ENCODE assay signal across 8 cellular contexts in the genomic region with DNA sequence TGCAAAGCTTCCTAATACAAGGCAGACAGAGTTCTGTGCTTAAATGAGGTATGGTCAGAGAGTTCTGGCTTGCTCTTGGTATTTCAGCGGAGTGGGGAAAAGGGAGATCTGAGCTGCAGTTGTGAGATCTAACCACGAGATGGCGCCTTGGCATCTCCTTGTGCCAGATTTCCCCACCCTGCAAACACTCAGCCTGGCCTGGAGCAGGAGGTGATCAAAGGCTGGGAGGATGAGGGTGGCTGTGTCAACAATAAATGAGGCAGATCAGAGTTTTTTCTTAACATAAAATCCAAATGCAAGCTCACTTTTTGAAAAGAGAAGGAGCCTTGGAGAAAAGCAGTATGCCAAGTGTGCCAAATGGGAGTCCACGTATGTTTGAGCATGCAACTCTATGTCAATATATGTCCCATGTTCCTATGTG. TPM values are rescaled to one million over a fixed set of nuclear protein-coding genes. Genes with fewer than 3 reads are reported as not detected.
DNase-seq lines count a peak whose midpoint lies in the region; ATAC-seq and TF ChIP-seq lines count a peak whose summit lies in the region.

No MANE protein-coding gene starts in this region.

- H3K4me2 ChIP-seq in HCT116 (ENCODE audit: low read length) = no peak overlapping the region

- no peak overlapping the region for H3K27ac Mint-ChIP-seq in activated CD4-positive, alpha-beta memory T cell treated with anti-CD3 and anti-CD28 coated beads, Interleukin-2, amount 10 ng/mL, durations not matched to agents 7 days and 5 days
- no peak overlapping the region for H3K27ac Mint-ChIP-seq in memory B cell
- no peak overlapping the region for H3K27ac Mint-ChIP-seq in stimulated activated memory B cell treated with anti-CD40 and anti-IgM and Interleukin-4, amounts not matched to agents 10 μg/mL and 1 μg/mL and 100 μg/mL, for 72 hours

- TF ChIP-seq RAD21 in HCT116 (IDR thresholded peaks at IDR 0.05; ENCODE audit: low read depth) = peak; percentile 95

- H2AFZ ChIP-seq in HCT116 (ENCODE audit: low read depth, low read length, poor library complexity, severe bottlenecking) = no peak overlapping the region

- peaks cover 9% of the 10 kb centered on the region for H3K4me1 Mint-ChIP-seq in activated CD4-positive, alpha-beta memory T cell treated with anti-CD3 and anti-CD28 coated beads, Interleukin-2, amount 10 ng/mL, durations not matched to agents 7 days and 5 days
- peaks cover 13% of the 10 kb centered on the region for H3K4me1 Mint-ChIP-seq in memory B cell
- H3K4me1 Mint-ChIP-seq in stimulated activated memory B cell treated with anti-CD40 and anti-IgM and Interleukin-4, amounts not matched to agents 10 μg/mL and 1 μg/mL and 100 μg/mL, for 72 hours = peaks cover 20% of the 10 kb centered on the region

- no peak overlapping the region for H3K27ac ChIP-seq in C4-2B
- no peak overlapping the region for H3K27ac ChIP-seq in HCT116 (ENCODE audit: low read depth, low read length)
- H3K27ac ChIP-seq in effector memory CD4-positive, alpha-beta T cell (ENCODE audit: insufficient read depth, low read length, poor library complexity, severe bottlenecking) = no peak overlapping the region

- no peak for TF ChIP-seq POLR2A in HCT116 (IDR thresholded peaks at IDR 0.05; ENCODE audit: borderline replicate concordance, extremely low read depth, insufficient read depth, insufficient read length)

- RAD21 ChIA-PET in HCT116 (lab: Charles Lee; ENCODE audit: low non-redundant PET in 1 of 2, low total read pairs in 2 of 2, uncharacterized antibody in 2 of 2, unreplicated experiment in 2 of 2) = interaction anchor here (0.6 to 1.4 kb wide), 5 partner anchors 77 to 158 kb away, joined by 3 to 5 read pairs (median 3); no protein-coding TSS in a partner anchor

- H4K20me1 ChIP-seq in HCT116 (ENCODE audit: insufficient read depth) = no peaks in the 10 kb centered on the region

- H3K36me3 ChIP-seq in HCT116 (ENCODE audit: control insufficient read depth in 1 of 2, insufficient read depth in 2 of 2, low read length in 2 of 2) = peaks cover 0 to 3% of the 10 kb centered on the region in 2 experiments; a peak in 1 of 4 replicates
- H3K36me3 ChIP-seq in effector memory CD4-positive, alpha-beta T cell (ENCODE audit: control insufficient read depth, insufficient read depth, low read length) = peaks cover 3% of the 10 kb centered on the region

- TF ChIP-seq CTCF in C4-2B (conservative IDR thresholded peaks at IDR 0.05) (peak; percentile 92), HCT116 (IDR thresholded peaks at IDR 0.05 in 2 of 3, conservative IDR thresholded peaks at IDR 0.05 in 1 of 3; ENCODE audit: borderline replicate concordance in 1 of 3, insufficient read depth in 1 of 3, low read depth in 2 of 3, low read length in 2 of 3) (peak; percentile 88 to 90 (median 89))

- no peaks in the 10 kb centered on the region for H3K9me3 ChIP-seq in HCT116 (ENCODE audit: control insufficient read depth in 1 of 2, insufficient read depth in 1 of 2, low read depth in 1 of 2, low read length in 2 of 2)
- no peaks in the 10 kb centered on the region for H3K9me3 ChIP-seq in effector memory CD4-positive, alpha-beta T cell (ENCODE audit: control insufficient read depth, low read length)

- peak; percentile 35 for DNase-seq in HCT116 (ENCODE audit: low read depth, low spot score)
- DNase-seq in NCI-H748 (lab: John Stamatoyannopoulos, UW; ENCODE audit: unreplicated experiment) = peak; percentile 53
- DNase-seq in activated CD4-positive, alpha-beta memory T cell treated with anti-CD3 and anti-CD28 coated beads, Interleukin-2, amount 10 ng/mL, durations not matched to agents 7 days and 5 days = peak; percentile 73
- DNase-seq in effector memory CD4-positive, alpha-beta T cell = peak in 2 of 3 donors; percentile 29 to 50
- DNase-seq in memory B cell (ENCODE audit: low spot score in 2 of 2) = peak; percentile 53 to 67

- no TSS peak for BruUV-seq in HCT116 (replicated peaks; lab: Mats Ljungman, UMichigan)

- POLR2A ChIA-PET in HCT116 (lab: Charles Lee) = interaction anchor here (0.6 to 1.2 kb wide), 3 partner anchors 147 to 201 kb away, joined by 3 read pairs; a partner anchor contains a TSS
- POLR2A ChIA-PET in activated CD4-positive, alpha-beta memory T cell treated with anti-CD3 and anti-CD28 coated beads, Interleukin-2, amount 10 ng/mL, durations not matched to agents 7 days and 5 days (lab: Charles Lee) = interaction anchor here (0.8 to 1.8 kb wide), 6 partner anchors 9 to 200 kb away, joined by 3 to 12 read pairs (median 6); a partner anchor contains a TSS

- H3K9ac ChIP-seq in HCT116 (ENCODE audit: low read length) = no peak overlapping the region

- CTCF ChIA-PET in HCT116 (lab: Charles Lee) = interaction anchor here (0.6 to 2.4 kb wide), 10 partner anchors 9 to 208 kb away, joined by 3 to 34 read pairs (median 3); a partner anchor contains a TSS
- CTCF ChIA-PET in activated CD4-positive, alpha-beta memory T cell treated with anti-CD3 and anti-CD28 coated beads, Interleukin-2, amount 10 ng/mL, durations not matched to agents 7 days and 5 days (lab: Charles Lee) = interaction anchor here (0.6 to 5.9 kb wide), 24 partner anchors 9 to 208 kb away, joined by 3 to 159 read pairs (median 4); a partner anchor contains a TSS

- H3K9me2 ChIP-seq in HCT116 (ENCODE audit: insufficient read depth) = no peaks in the 10 kb centered on the region

- ATAC-seq in HCT116 (peak; percentile 50), memory B cell (ENCODE audit: low read depth) (peak; percentile 70), HG02571 (IDR thresholded peaks at IDR 0.05; ENCODE audit: unreplicated experiment) (no peak)
- ATAC-seq in stimulated activated memory B cell treated with anti-CD40 and anti-IgM and Interleukin-4, amounts not matched to agents 10 μg/mL and 1 μg/mL and 100 μg/mL, for 72 hours = peak; percentile 68

- no peaks in the 10 kb centered on the region for H3K9me3 Mint-ChIP-seq in activated CD4-positive, alpha-beta memory T cell treated with anti-CD3 and anti-CD28 coated beads, Interleukin-2, amount 10 ng/mL, durations not matched to agents 7 days and 5 days
- no peaks in the 10 kb centered on the region for H3K9me3 Mint-ChIP-seq in memory B cell
- no peaks in the 10 kb centered on the region for H3K9me3 Mint-ChIP-seq in stimulated activated memory B cell treated with anti-CD40 and anti-IgM and Interleukin-4, amounts not matched to agents 10 μg/mL and 1 μg/mL and 100 μg/mL, for 72 hours

- peaks cover 7 to 27% of the 10 kb centered on the region in 2 experiments; a peak in 3 of 4 replicates for H3K4me1 ChIP-seq in HCT116 (ENCODE audit: control insufficient read depth in 1 of 2, insufficient read depth in 2 of 2, low read length in 2 of 2)
- H3K4me1 ChIP-seq in effector memory CD4-positive, alpha-beta T cell (ENCODE audit: control insufficient read depth, insufficient read depth, low read length, poor library complexity, severe bottlenecking) = no peaks in the 10 kb centered on the region

- H3K4me3 Mint-ChIP-seq in activated CD4-positive, alpha-beta memory T cell treated with anti-CD3 and anti-CD28 coated beads, Interleukin-2, amount 10 ng/mL, durations not matched to agents 7 days and 5 days = no peak overlapping the region
- H3K4me3 Mint-ChIP-seq in memory B cell = no peak overlapping the region
- H3K4me3 Mint-ChIP-seq in stimulated activated memory B cell treated with anti-CD40 and anti-IgM and Interleukin-4, amounts not matched to agents 10 μg/mL and 1 μg/mL and 100 μg/mL, for 72 hours = no peak overlapping the region

- intact Hi-C loops in HCT116 (cut with micrococcal nuclease) = loop anchor here (1.0 kb wide), 2 partner anchors 158 to 205 kb away; no protein-coding TSS in a partner anchor

- H3K36me3 Mint-ChIP-seq in activated CD4-positive, alpha-beta memory T cell treated with anti-CD3 and anti-CD28 coated beads, Interleukin-2, amount 10 ng/mL, durations not matched to agents 7 days and 5 days (ENCODE audit: low read depth) = peaks cover 6% of the 10 kb centered on the region
- peaks cover 3% of the 10 kb centered on the region for H3K36me3 Mint-ChIP-seq in memory B cell
- H3K36me3 Mint-ChIP-seq in stimulated activated memory B cell treated with anti-CD40 and anti-IgM and Interleukin-4, amounts not matched to agents 10 μg/mL and 1 μg/mL and 100 μg/mL, for 72 hours = peaks cover 20% of the 10 kb centered on the region

- H3K27me3 ChIP-seq in HCT116 (ENCODE audit: insufficient read depth, low read length) = no peaks in the 10 kb centered on the region
- no peaks in the 10 kb centered on the region for H3K27me3 ChIP-seq in effector memory CD4-positive, alpha-beta T cell (replicated peaks; ENCODE audit: control insufficient read depth, insufficient read depth, low read length, poor library complexity, severe bottlenecking)

- no peak overlapping the region for H3K4me3 ChIP-seq in HCT116 (replicated peaks in 1 of 2; ENCODE audit: low read depth in 1 of 2, low read length in 2 of 2)
- H3K4me3 ChIP-seq in effector memory CD4-positive, alpha-beta T cell (ENCODE audit: insufficient read depth, low read depth, low read length, poor library complexity, severe bottlenecking) = no peak overlapping the region

- no peaks in the 10 kb centered on the region for H3K79me2 ChIP-seq in HCT116 (ENCODE audit: insufficient read depth, low read length)

- H3K27me3 Mint-ChIP-seq in activated CD4-positive, alpha-beta memory T cell treated with anti-CD3 and anti-CD28 coated beads, Interleukin-2, amount 10 ng/mL, durations not matched to agents 7 days and 5 days = peaks cover 24% of the 10 kb centered on the region
- no peaks in the 10 kb centered on the region for H3K27me3 Mint-ChIP-seq in memory B cell
- no peaks in the 10 kb centered on the region for H3K27me3 Mint-ChIP-seq in stimulated activated memory B cell treated with anti-CD40 and anti-IgM and Interleukin-4, amounts not matched to agents 10 μg/mL and 1 μg/mL and 100 μg/mL, for 72 hours

RNA-seq across cellular contexts. Expression of a gene that starts 4.1 kb away (rescaled TPM):
- 6.1 TPM for total RNA-seq in HCT116 (2021; ENCODE audit: unreplicated experiment)
- polyA plus RNA-seq in HCT116 (2012) = 3.5 and 4.0 TPM in 2 replicates
- under 1 TPM; 0.65 to 0.85 TPM for total RNA-seq in activated CD4-positive, alpha-beta memory T cell treated with anti-CD3 and anti-CD28 coated beads, Interleukin-2, amount 10 ng/mL, durations not matched to agents 7 days and 5 days

RNA-seq across cellular contexts. Expression of a gene that starts 11.4 kb away (rescaled TPM):
- 24.5 TPM for total RNA-seq in HCT116 (2021; ENCODE audit: unreplicated experiment)
- polyA plus RNA-seq in HCT116 (2012) = 14.5 and 15.2 TPM in 2 replicates
- total RNA-seq in activated CD4-positive, alpha-beta memory T cell treated with anti-CD3 and anti-CD28 coated beads, Interleukin-2, amount 10 ng/mL, durations not matched to agents 7 days and 5 days = 10 to 100 TPM; 25.6 to 27.8 TPM

RNA-seq across cellular contexts. Expression of a gene that starts 11.8 kb away (rescaled TPM):
- 35.6 TPM for total RNA-seq in HCT116 (2021; ENCODE audit: unreplicated experiment)
- polyA plus RNA-seq in HCT116 (2012) = 25.7 and 28.7 TPM in 2 replicates
- 10 to 100 TPM; 48.4 to 53.2 TPM for total RNA-seq in activated CD4-positive, alpha-beta memory T cell treated with anti-CD3 and anti-CD28 coated beads, Interleukin-2, amount 10 ng/mL, durations not matched to agents 7 days and 5 days
